In genomic region chr6:12325872-12326271, GRCh38 we compare ENCODE assay signal across 20 cellular contexts. TPM values are rescaled to one million over a fixed set of nuclear protein-coding genes. Genes with fewer than 3 reads are reported as not detected.
A peak's percentile ranks its signal among the peaks of the same experiment; 100 is the strongest.
DNase-seq lines count a peak whose midpoint lies in the region; ATAC-seq and TF ChIP-seq lines count a peak whose summit lies in the region.
"Had no signal": no experiment of that assay in that cellular context is flagged by ENCODE, and none has a peak within 500 bp of the region (broad histone marks: within the 10 kb centered on the region; RNA-seq: fewer than 3 reads in every experiment).

No MANE protein-coding gene starts in this region.

- POLR2A ChIA-PET in Panc1 (lab: Charles Lee): no interaction called here

- DNase-seq in Calu3 (no peak), Panc1 (ENCODE audit: low read depth, low spot score) (no peak), foreskin keratinocyte (no peak), progenitor cell of endocrine pancreas (ENCODE audit: low spot score, unreplicated experiment) (no peak), SKM-1 (lab: John Stamatoyannopoulos, UW; ENCODE audit: unreplicated experiment) (no peak)
- DNase-seq: DMS79, NCI-H1694, NCI-H2107, NCI-H446 treated with DMSO at 0.1 percent for 48 hours, NCI-H526 treated with DMSO at 0.1 percent for 48 hours, OCI-M1, SHP77 had no signal

- no peaks in the 10 kb centered on the region for H3K27me3 ChIP-seq in Panc1 (ENCODE audit: control insufficient read depth, insufficient read depth, low read length)
- no peaks in the 10 kb centered on the region for H3K27me3 ChIP-seq in foreskin keratinocyte

- peaks cover 22% of the 10 kb centered on the region for H3K4me1 ChIP-seq in Panc1 (ENCODE audit: control insufficient read depth, insufficient read depth, low read length)
- peaks cover 44% of the 10 kb centered on the region for H3K4me1 ChIP-seq in foreskin keratinocyte
- H3K4me1 ChIP-seq: HAP-1 had no signal

- peaks cover 34% of the 10 kb centered on the region for H3K4me1 Mint-ChIP-seq in Calu3 (ENCODE audit: low read depth, unreplicated experiment)
- peaks cover 13% of the 10 kb centered on the region for H3K4me1 Mint-ChIP-seq in progenitor cell of endocrine pancreas (ENCODE audit: low read depth)
- H3K4me1 Mint-ChIP-seq: B cell, IgD-negative memory B cell had no signal

- BruUV-seq in Calu3 (replicated peaks; lab: Mats Ljungman, UMichigan) (no TSS peak), Panc1 (replicated peaks; lab: Mats Ljungman, UMichigan) (no TSS peak)

- ATAC-seq in Panc1 (no peak), foreskin keratinocyte (no peak), HG03565 (IDR thresholded peaks at IDR 0.05; ENCODE audit: unreplicated experiment) (no peak), GM19397 (IDR thresholded peaks at IDR 0.05; ENCODE audit: unreplicated experiment) (no peak)

- in situ Hi-C loops in Panc1 (cut with HindIII; ENCODE audit: low pct_unique_long_range_greater_than_20kb, low sequenced_read_pairs): loop anchor here (10.0 kb wide), 1 partner anchor 159 kb away; no protein-coding TSS in a partner anchor

- H3K4me3 Mint-ChIP-seq in Calu3 (ENCODE audit: low read depth, unreplicated experiment) (no peak overlapping the region), progenitor cell of endocrine pancreas (ENCODE audit: low read depth) (no peak overlapping the region)
- H3K4me3 Mint-ChIP-seq: B cell, CD14-positive monocyte, IgD-negative memory B cell had no signal

- H3K27ac Mint-ChIP-seq in Calu3 (ENCODE audit: unreplicated experiment) (peak overlapping the region; percentile 91), progenitor cell of endocrine pancreas (peak overlapping the region; percentile 9)
- H3K27ac Mint-ChIP-seq: B cell, IgD-negative memory B cell had no signal

- no peaks in the 10 kb centered on the region for H3K27me3 Mint-ChIP-seq in Calu3 (ENCODE audit: unreplicated experiment)
- peaks cover 25% of the 10 kb centered on the region for H3K27me3 Mint-ChIP-seq in progenitor cell of endocrine pancreas

- no peak for TF ChIP-seq CTCF in Calu3 (IDR thresholded peaks at IDR 0.05; ENCODE audit: unreplicated experiment)
- no peak for TF ChIP-seq CTCF in Panc1 (IDR thresholded peaks at IDR 0.05)
- no peak for TF ChIP-seq CTCF in foreskin keratinocyte (conservative IDR thresholded peaks at IDR 0.05)
- no peak for TF ChIP-seq CTCF in progenitor cell of endocrine pancreas (IDR thresholded peaks at IDR 0.05; ENCODE audit: unreplicated experiment)

- H3K36me3 ChIP-seq in Panc1 (ENCODE audit: control insufficient read depth, insufficient read depth, low read length): no peaks in the 10 kb centered on the region
- H3K36me3 ChIP-seq: HAP-1 had no signal

- peak overlapping the region; percentile 82; the same call in 1 of the 2 replicates for H3K27ac ChIP-seq in Panc1 (ENCODE audit: low read length)
- peak overlapping the region; percentile 94 for H3K27ac ChIP-seq in foreskin keratinocyte
- H3K27ac ChIP-seq: HL-60, SK-N-MC had no signal

- H3K36me3 Mint-ChIP-seq in Calu3 (ENCODE audit: insufficient read depth, unreplicated experiment) (peaks cover 12% of the 10 kb centered on the region), progenitor cell of endocrine pancreas (ENCODE audit: insufficient read depth) (no peaks in the 10 kb centered on the region)
- H3K36me3 Mint-ChIP-seq: CD14-positive monocyte had no signal

- H3K9me3 Mint-ChIP-seq in Calu3 (ENCODE audit: low read depth, unreplicated experiment) (peaks cover under 1% of the 10 kb centered on the region), progenitor cell of endocrine pancreas (ENCODE audit: low read depth) (peaks cover 2% of the 10 kb centered on the region)

- H3K4me3 ChIP-seq in Panc1 (ENCODE audit: low read depth in 2 of 2, low read length in 2 of 2): no peak overlapping the region
- H3K4me3 ChIP-seq: HAP-1, SK-N-MC had no signal

- CTCF ChIA-PET in Calu3 (lab: Charles Lee): no interaction called here
- CTCF ChIA-PET in Panc1 (lab: Charles Lee): no interaction called here

- intact Hi-C loops in Calu3 (cut with micrococcal nuclease; ENCODE audit: unreplicated experiment) (no loop called here), Panc1 (cut with micrococcal nuclease; ENCODE audit: unreplicated experiment) (no loop called here)

- no peaks in the 10 kb centered on the region for H3K9me3 ChIP-seq in Panc1 (ENCODE audit: control insufficient read depth, insufficient read depth, low read depth, low read length)
- H3K9me3 ChIP-seq: HAP-1 had no signal

RNA-seq across cellular contexts. Expression of gene EDN1, which starts 35.7 kb away (rescaled TPM):
- total RNA-seq in Calu3 (2022): 24.7 and 40.6 TPM in 2 replicates
- total RNA-seq in Panc1 (2021; ENCODE audit: unreplicated experiment): 15.1 TPM
- polyA plus RNA-seq in Panc1 (2012; ENCODE audit: insufficient read length): 18.0 TPM
- total RNA-seq in foreskin keratinocyte: 26.5 and 39.6 TPM in 2 replicates
- 16.2 and 27.5 TPM in 2 replicates for polyA plus RNA-seq in foreskin keratinocyte
- total RNA-seq in progenitor cell of endocrine pancreas: 2.0 and 2.6 TPM in 2 replicates
- polyA plus RNA-seq: IgD-negative memory B cell had no signal
